In genomic region chr1:178486100-178487069, GRCh38 we compare ENCODE assay signal across 10 cellular contexts. TPM values are rescaled to one million over a fixed set of nuclear protein-coding genes. Genes with fewer than 3 reads are reported as not detected.
DNase-seq lines count a peak whose midpoint lies in the region; ATAC-seq and TF ChIP-seq lines count a peak whose summit lies in the region.
"Had no signal": no experiment of that assay in that cellular context is flagged by ENCODE, and none has a peak within 500 bp of the region (broad histone marks: within the 10 kb centered on the region; RNA-seq: fewer than 3 reads in every experiment).

No MANE protein-coding gene starts in this region.

- no peak overlapping the region for H3K4me2 ChIP-seq in neuronal stem cell (ENCODE audit: insufficient read depth, low read length, poor library complexity, severe bottlenecking)

- TF ChIP-seq CTCF in WTC11 (IDR thresholded peaks at IDR 0.05) (no peak), vagina (IDR thresholded peaks at IDR 0.05) (no peak)

- no peak overlapping the region for H2BK120ac ChIP-seq in neuronal stem cell (ENCODE audit: low read depth, low read length)

- H2BK12ac ChIP-seq in neuronal stem cell (ENCODE audit: low read length) = no peak overlapping the region

- TF ChIP-seq POLR2A in vagina (IDR thresholded peaks at IDR 0.05) = no peak

- H2AK5ac ChIP-seq in neuronal stem cell (ENCODE audit: low read depth, low read length) = no peak overlapping the region

- POLR2A ChIA-PET in WTC11 (lab: Charles Lee) = no interaction called here

- no peak overlapping the region for H3K4me3 Mint-ChIP-seq in WTC11

- peaks cover 7% of the 10 kb centered on the region for H3K4me1 Mint-ChIP-seq in WTC11

- no peak overlapping the region for H3K27ac Mint-ChIP-seq in WTC11
- H3K27ac Mint-ChIP-seq: naive thymus-derived CD8-positive, alpha-beta T cell had no signal

- H2BK5ac ChIP-seq in neuronal stem cell (ENCODE audit: low read length) = no peak overlapping the region

- DNase-seq in WTC11 (ENCODE audit: low spot score) (no peak), germinal center (ENCODE audit: low spot score) (peak; percentile 25), neuronal stem cell (ENCODE audit: low spot score) (no peak), vagina (ENCODE audit: extremely low spot score in 2 of 2) (no peak), OCI-M1 (lab: John Stamatoyannopoulos, UW) (no peak)
- DNase-seq: DMS53; naive thymus-derived CD8-positive, alpha-beta T cell; NCI-H510A had no signal

- H3K4ac ChIP-seq in neuronal stem cell (ENCODE audit: low read length) = no peak overlapping the region

- H3K36me3 Mint-ChIP-seq in WTC11 = no peaks in the 10 kb centered on the region
- H3K36me3 Mint-ChIP-seq: naive thymus-derived CD8-positive, alpha-beta T cell had no signal

- H3K9ac ChIP-seq in neuronal stem cell (ENCODE audit: low read depth, low read length, poor library complexity) = peak overlapping the region; percentile 9

- no peak overlapping the region for H4K91ac ChIP-seq in neuronal stem cell (ENCODE audit: low read depth, low read length, poor library complexity)

- H4K8ac ChIP-seq in neuronal stem cell (ENCODE audit: low read depth, low read length) = no peak overlapping the region

- H3K27ac ChIP-seq in neuronal stem cell (replicated peaks; ENCODE audit: low read length) (no peak overlapping the region), vagina (no peak overlapping the region)

- CTCF ChIA-PET in WTC11 (lab: Charles Lee) = interaction anchor here (0.5 to 3.5 kb wide), 2 partner anchors 15 to 687 kb away, joined by 3 to 34 read pairs; no protein-coding TSS in a partner anchor

- no peaks in the 10 kb centered on the region for H3K9me3 Mint-ChIP-seq in WTC11
- H3K9me3 Mint-ChIP-seq: naive thymus-derived CD8-positive, alpha-beta T cell had no signal

- no peaks in the 10 kb centered on the region; the same call in 1 of the 2 replicates for H3K27me3 Mint-ChIP-seq in WTC11 (ENCODE audit: low read depth)

- intact Hi-C loops in vagina (cut with DNase I) = no loop called here

- H3K4me1 ChIP-seq in neuronal stem cell (ENCODE audit: control insufficient read depth in 2 of 2, insufficient read depth in 1 of 2, low read depth in 1 of 2, low read length in 2 of 2) = peaks cover 0 to 1% of the 10 kb centered on the region in 2 donors
- peaks cover 12% of the 10 kb centered on the region for H3K4me1 ChIP-seq in vagina

- no peaks in the 10 kb centered on the region for H3K79me1 ChIP-seq in neuronal stem cell (ENCODE audit: low read depth, low read length)

- H3K14ac ChIP-seq in neuronal stem cell (ENCODE audit: low read length) = peak overlapping the region; percentile 64

- H3K23ac ChIP-seq in neuronal stem cell (ENCODE audit: low read depth, low read length, poor library complexity) = peak overlapping the region; percentile 8

- H3K9me3 ChIP-seq in neuronal stem cell (replicated peaks in 1 of 2; ENCODE audit: control insufficient read depth in 2 of 2, insufficient read depth in 1 of 2, low read depth in 1 of 2, low read length in 2 of 2) (no peaks in the 10 kb centered on the region), vagina (no peaks in the 10 kb centered on the region)

- H3K4me3 ChIP-seq in neuronal stem cell (ENCODE audit: low read length in 2 of 2) = no peak overlapping the region
- H3K4me3 ChIP-seq in vagina = peak overlapping the region; percentile 16 to 24

- peak; percentile 46 for ATAC-seq in WTC11
- ATAC-seq in GM18519 (IDR thresholded peaks at IDR 0.05; ENCODE audit: low FRiP score, unreplicated experiment) = no peak
- no peak for ATAC-seq in HG03460 (IDR thresholded peaks at IDR 0.05; ENCODE audit: unreplicated experiment)
- ATAC-seq: naive thymus-derived CD8-positive, alpha-beta T cell had no signal

- no CpG with 5 or more reads among the region's 54 CpGs for WGBS in neuronal stem cell (ENCODE audit: extremely low coverage in 2 of 2, insufficient read length in 2 of 2, insufficient replicate concordance in 1 of 2), 2 donors

- no peaks in the 10 kb centered on the region for H3K27me3 ChIP-seq in neuronal stem cell (ENCODE audit: control insufficient read depth in 3 of 3, insufficient read depth in 3 of 3, low read depth in 1 of 3, low read length in 3 of 3)
- no peaks in the 10 kb centered on the region for H3K27me3 ChIP-seq in vagina

- no peak overlapping the region for H2BK15ac ChIP-seq in neuronal stem cell (ENCODE audit: low read length)

- no peak overlapping the region for H3K18ac ChIP-seq in neuronal stem cell (ENCODE audit: low read length)

- H3K36me3 ChIP-seq in neuronal stem cell (replicated peaks in 1 of 2; ENCODE audit: control insufficient read depth in 2 of 2, insufficient read depth in 2 of 2, low read length in 2 of 2) (no peaks in the 10 kb centered on the region), vagina (peaks cover 0 to 2% of the 10 kb centered on the region in 2 donors)

- no peak overlapping the region for H2AFZ ChIP-seq in neuronal stem cell (ENCODE audit: low read length)

TF ChIP-seq in WTC11, 78 proteins besides CTCF, POLR2A, EP300 and RAD21 (continues in another document):
- TF ChIP-seq, protein P1, sequence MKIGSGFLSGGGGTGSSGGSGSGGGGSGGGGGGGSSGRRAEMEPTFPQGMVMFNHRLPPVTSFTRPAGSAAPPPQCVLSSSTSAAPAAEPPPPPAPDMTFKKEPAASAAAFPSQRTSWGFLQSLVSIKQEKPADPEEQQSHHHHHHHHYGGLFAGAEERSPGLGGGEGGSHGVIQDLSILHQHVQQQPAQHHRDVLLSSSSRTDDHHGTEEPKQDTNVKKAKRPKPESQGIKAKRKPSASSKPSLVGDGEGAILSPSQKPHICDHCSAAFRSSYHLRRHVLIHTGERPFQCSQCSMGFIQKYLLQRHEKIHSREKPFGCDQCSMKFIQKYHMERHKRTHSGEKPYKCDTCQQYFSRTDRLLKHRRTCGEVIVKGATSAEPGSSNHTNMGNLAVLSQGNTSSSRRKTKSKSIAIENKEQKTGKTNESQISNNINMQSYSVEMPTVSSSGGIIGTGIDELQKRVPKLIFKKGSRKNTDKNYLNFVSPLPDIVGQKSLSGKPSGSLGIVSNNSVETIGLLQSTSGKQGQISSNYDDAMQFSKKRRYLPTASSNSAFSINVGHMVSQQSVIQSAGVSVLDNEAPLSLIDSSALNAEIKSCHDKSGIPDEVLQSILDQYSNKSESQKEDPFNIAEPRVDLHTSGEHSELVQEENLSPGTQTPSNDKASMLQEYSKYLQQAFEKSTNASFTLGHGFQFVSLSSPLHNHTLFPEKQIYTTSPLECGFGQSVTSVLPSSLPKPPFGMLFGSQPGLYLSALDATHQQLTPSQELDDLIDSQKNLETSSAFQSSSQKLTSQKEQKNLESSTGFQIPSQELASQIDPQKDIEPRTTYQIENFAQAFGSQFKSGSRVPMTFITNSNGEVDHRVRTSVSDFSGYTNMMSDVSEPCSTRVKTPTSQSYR (CRISPR knock-in tag; IDR thresholded peaks at IDR 0.05) = no peak
- TF ChIP-seq ZNF671 (CRISPR knock-in tag; IDR thresholded peaks at IDR 0.05) (no peak), ZNF138 (CRISPR knock-in tag; conservative IDR thresholded peaks at IDR 0.05) (no peak), SMAD3 (CRISPR knock-in tag; IDR thresholded peaks at IDR 0.05; ENCODE audit: borderline replicate concordance) (no peak), OVOL2 (CRISPR knock-in tag; IDR thresholded peaks at IDR 0.05; ENCODE audit: borderline replicate concordance) (no peak), ZNF263 (CRISPR knock-in tag; IDR thresholded peaks at IDR 0.05; ENCODE audit: low read depth) (no peak), ZNF317 (CRISPR knock-in tag; IDR thresholded peaks at IDR 0.05; ENCODE audit: borderline replicate concordance, low read depth) (no peak), NFATC4 (CRISPR knock-in tag; IDR thresholded peaks at IDR 0.05) (no peak)
- TF ChIP-seq, protein P2, sequence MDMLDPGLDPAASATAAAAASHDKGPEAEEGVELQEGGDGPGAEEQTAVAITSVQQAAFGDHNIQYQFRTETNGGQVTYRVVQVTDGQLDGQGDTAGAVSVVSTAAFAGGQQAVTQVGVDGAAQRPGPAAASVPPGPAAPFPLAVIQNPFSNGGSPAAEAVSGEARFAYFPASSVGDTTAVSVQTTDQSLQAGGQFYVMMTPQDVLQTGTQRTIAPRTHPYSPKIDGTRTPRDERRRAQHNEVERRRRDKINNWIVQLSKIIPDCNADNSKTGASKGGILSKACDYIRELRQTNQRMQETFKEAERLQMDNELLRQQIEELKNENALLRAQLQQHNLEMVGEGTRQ (CRISPR knock-in tag; IDR thresholded peaks at IDR 0.05) = no peak
- TF ChIP-seq, protein P3, sequence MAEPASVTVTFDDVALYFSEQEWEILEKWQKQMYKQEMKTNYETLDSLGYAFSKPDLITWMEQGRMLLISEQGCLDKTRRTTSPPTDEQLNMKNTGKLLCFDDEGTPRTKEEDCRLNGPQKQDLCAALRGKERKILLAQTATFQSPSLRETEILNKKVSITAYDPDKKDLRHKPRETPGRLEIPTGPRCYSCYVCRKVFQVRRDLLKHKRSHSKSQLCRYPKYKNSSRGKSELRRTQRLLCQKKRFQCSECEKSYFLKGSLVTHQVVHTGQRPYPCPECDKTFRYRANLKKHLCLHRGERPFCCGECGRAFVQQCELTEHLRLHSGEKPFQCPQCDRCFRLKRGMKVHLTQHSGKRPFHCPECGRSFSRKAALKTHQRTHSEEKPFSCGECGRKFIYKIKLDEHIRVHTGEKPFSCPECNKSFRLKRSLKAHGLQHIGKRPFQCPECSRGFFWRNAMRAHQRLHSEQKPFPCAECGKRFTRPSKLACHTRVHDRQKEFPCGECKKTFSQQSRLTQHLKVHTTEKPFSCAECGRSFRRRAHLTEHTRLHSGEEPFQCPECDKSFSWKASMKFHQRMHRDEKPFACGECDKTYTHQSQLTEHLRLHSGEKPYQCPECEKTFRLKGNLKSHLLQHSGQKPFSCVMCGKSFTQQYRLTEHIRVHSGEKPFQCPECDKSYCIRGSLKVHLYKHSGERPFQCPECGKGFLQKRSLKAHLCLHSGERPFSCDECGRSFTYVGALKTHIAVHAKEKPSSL (CRISPR knock-in tag; conservative IDR thresholded peaks at IDR 0.05) = no peak
- TF ChIP-seq, protein P4, sequence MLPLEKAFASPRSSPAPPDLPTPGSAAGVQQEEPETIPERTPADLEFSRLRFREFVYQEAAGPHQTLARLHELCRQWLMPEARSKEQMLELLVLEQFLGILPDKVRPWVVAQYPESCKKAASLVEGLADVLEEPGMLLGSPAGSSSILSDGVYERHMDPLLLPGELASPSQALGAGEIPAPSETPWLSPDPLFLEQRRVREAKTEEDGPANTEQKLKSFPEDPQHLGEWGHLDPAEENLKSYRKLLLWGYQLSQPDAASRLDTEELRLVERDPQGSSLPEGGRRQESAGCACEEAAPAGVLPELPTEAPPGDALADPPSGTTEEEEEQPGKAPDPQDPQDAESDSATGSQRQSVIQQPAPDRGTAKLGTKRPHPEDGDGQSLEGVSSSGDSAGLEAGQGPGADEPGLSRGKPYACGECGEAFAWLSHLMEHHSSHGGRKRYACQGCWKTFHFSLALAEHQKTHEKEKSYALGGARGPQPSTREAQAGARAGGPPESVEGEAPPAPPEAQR (CRISPR knock-in tag; IDR thresholded peaks at IDR 0.05) = no peak

RNA-seq across cellular contexts. Expression of gene CLEC20A, which starts 10.4 kb away (rescaled TPM):
- total RNA-seq in WTC11 (2021) (not detected in 3 replicates), vagina (not detected)
- polyA plus RNA-seq in neuronal stem cell (2013, experiment 1 of 2) = not detected
- not detected for polyA plus RNA-seq in neuronal stem cell (2013, experiment 2 of 2)
- polyA plus RNA-seq: naive thymus-derived CD8-positive, alpha-beta T cell had no signal

RNA-seq across cellular contexts. Expression of gene TEX35, which starts 26.5 kb away (rescaled TPM):
- total RNA-seq in WTC11 (2021) (not detected in 3 replicates), vagina (not detected)
- not detected for polyA plus RNA-seq in neuronal stem cell (2013, experiment 1 of 2)
- polyA plus RNA-seq in neuronal stem cell (2013, experiment 2 of 2) = not detected
- total RNA-seq: naive thymus-derived CD8-positive, alpha-beta T cell had no signal
- polyA plus RNA-seq: naive thymus-derived CD8-positive, alpha-beta T cell had no signal

Comparison
In these comparisons a context has a peak if more than half of its experiments do, and no peak if none do; other contexts are left out.
1. H3K4me3 ChIP-seq: peak in vagina (2 of 2); none in neuronal stem cell (0 of 2).